ENCODE assay signal across 9 cellular contexts in the genomic region with DNA sequence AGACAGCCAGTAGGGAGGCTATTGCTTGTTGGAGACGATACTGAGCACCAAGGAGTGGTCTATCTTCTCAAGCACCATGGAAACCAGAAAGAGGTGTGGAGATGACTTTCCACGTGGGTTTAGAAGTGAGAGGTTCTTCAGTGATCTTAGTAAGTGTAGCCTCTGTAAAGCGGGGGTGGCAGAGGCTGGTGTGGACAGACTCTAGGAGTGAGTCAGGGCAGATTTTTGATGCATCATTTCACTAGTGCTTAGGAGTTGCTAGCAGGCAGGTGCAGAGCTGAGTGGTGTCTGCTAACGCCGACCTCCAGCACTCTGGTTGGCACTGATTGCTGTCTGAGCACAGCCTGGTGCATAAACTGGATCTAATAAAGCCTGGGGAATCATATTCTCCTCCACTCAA.
DNase-seq lines count a peak whose midpoint lies in the region; ATAC-seq lines count a peak whose summit lies in the region.
"Had no signal": no experiment of that assay in that cellular context is flagged by ENCODE, and none has a peak within 500 bp of the region (broad histone marks: within the 10 kb centered on the region; RNA-seq: fewer than 3 reads in every experiment).

No MANE protein-coding gene starts in this region.

- DNase-seq in activated CD4-positive, alpha-beta T cell treated with anti-CD3 and anti-CD28 coated beads for 24 hours (ENCODE audit: low read depth in 2 of 2) = peak; percentile 39 to 49
- no peak for DNase-seq in activated CD4-positive, alpha-beta T cell treated with anti-CD3 and anti-CD28 coated beads for 1 hour
- peak; percentile 80 to 86 for DNase-seq in activated T-cell treated with anti-CD3 and anti-CD28 coated beads, Interleukin-2, amount 50 U/mL, for 72 hours
- peak; percentile 33 for DNase-seq in stimulated activated CD8-positive, alpha-beta memory T cell treated with anti-CD3 and anti-CD28 coated beads, Interleukin-7, amount 100 ng/mL, for 24 hours (ENCODE audit: low read depth)
- DNase-seq in DMS79 treated with DMSO at 0.1 percent for 48 hours (lab: John Stamatoyannopoulos, UW) (no peak), DMS153 (lab: John Stamatoyannopoulos, UW) (no peak)
- DNase-seq: dermis blood vessel endothelial cell had no signal

- H3K36me3 Mint-ChIP-seq in activated T-cell treated with anti-CD3 and anti-CD28 coated beads, Interleukin-2, amount 50 U/mL, for 72 hours (ENCODE audit: insufficient read depth in 2 of 2) = peaks cover 0 to 1% of the 10 kb centered on the region in 2 donors

- peaks cover 7% of the 10 kb centered on the region for H3K27me3 Mint-ChIP-seq in activated T-cell treated with anti-CD3 and anti-CD28 coated beads, Interleukin-2, amount 50 U/mL, for 72 hours (ENCODE audit: low read depth)

- ATAC-seq in HG03060 (IDR thresholded peaks at IDR 0.05; ENCODE audit: low read depth, unreplicated experiment) = peak; percentile 93
- peak; percentile 97 to 98 for ATAC-seq in activated T-cell treated with anti-CD3 and anti-CD28 coated beads, Interleukin-2, amount 50 U/mL, for 72 hours (replicated peaks in 1 of 2)
- no peak for ATAC-seq in esophagus mucosa

- no peak overlapping the region for H3K27ac Mint-ChIP-seq in activated T-cell treated with anti-CD3 and anti-CD28 coated beads, Interleukin-2, amount 50 U/mL, for 72 hours

- H3K9me3 Mint-ChIP-seq in activated T-cell treated with anti-CD3 and anti-CD28 coated beads, Interleukin-2, amount 50 U/mL, for 72 hours = no peaks in the 10 kb centered on the region

- peaks cover 49% of the 10 kb centered on the region for H3K4me1 Mint-ChIP-seq in activated T-cell treated with anti-CD3 and anti-CD28 coated beads, Interleukin-2, amount 50 U/mL, for 72 hours (ENCODE audit: low read depth)

- H3K4me3 Mint-ChIP-seq in activated T-cell treated with anti-CD3 and anti-CD28 coated beads, Interleukin-2, amount 50 U/mL, for 72 hours = peak overlapping the region; percentile 45 to 47

Comparison
In these comparisons a context has a peak if more than half of its experiments do, and no peak if none do; other contexts are left out.
1. DNase-seq: peak in activated CD4-positive, alpha-beta T cell treated with anti-CD3 and anti-CD28 coated beads for 24 hours (2 of 2), activated T-cell treated with anti-CD3 and anti-CD28 coated beads, Interleukin-2, amount 50 U/mL, for 72 hours (2 of 2) and stimulated activated CD8-positive, alpha-beta memory T cell treated with anti-CD3 and anti-CD28 coated beads, Interleukin-7, amount 100 ng/mL, for 24 hours (single experiment); none in activated CD4-positive, alpha-beta T cell treated with anti-CD3 and anti-CD28 coated beads for 1 hour (single experiment), DMS79 treated with DMSO at 0.1 percent for 48 hours (single experiment) and DMS153 (single experiment).